ENCODE assay signal across 24 cellular contexts in the genomic region with DNA sequence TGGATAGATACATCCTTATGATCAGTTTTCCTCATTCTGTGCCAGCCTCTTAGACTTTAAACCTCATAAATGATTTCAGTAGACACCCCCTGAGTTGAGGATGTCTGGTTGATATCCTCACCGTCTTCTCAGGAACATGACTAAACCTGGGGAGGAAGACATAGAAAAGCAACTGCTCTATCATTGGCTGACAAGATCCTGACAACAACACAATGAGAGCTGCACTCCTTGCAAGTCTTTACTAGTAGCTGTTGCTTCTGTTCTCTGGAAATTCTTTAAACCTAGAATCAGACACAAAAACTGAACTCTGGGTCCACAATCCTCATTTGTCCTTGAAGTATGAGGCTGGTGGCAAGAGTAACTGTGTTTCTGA.
DNase-seq lines count a peak whose midpoint lies in the region; ATAC-seq, FAIRE-seq and TF ChIP-seq lines count a peak whose summit lies in the region.
"Had no signal": no experiment of that assay in that cellular context is flagged by ENCODE, and none has a peak within 500 bp of the region (broad histone marks: within the 10 kb centered on the region; RNA-seq: fewer than 3 reads in every experiment).

No MANE protein-coding gene starts in this region.

- no peak for FAIRE-seq in astrocyte (lab: Jason Lieb, UNC)
- FAIRE-seq: GM12891, HTR-8/SVneo had no signal

- CTCF ChIA-PET in activated CD4-positive, alpha-beta T cell treated with anti-CD3 and anti-CD28 coated beads, Interleukin-2, amount 10 ng/mL, durations not matched to agents 7 days and 5 days (lab: Charles Lee) = no interaction called here

- POLR2A ChIA-PET in activated CD4-positive, alpha-beta T cell treated with anti-CD3 and anti-CD28 coated beads, Interleukin-2, amount 10 ng/mL, durations not matched to agents 7 days and 5 days (lab: Charles Lee) = interaction anchor here (0.6 kb wide), 1 partner anchor 465 kb away, joined by 3 read pairs; no protein-coding TSS in a partner anchor

- H2AFZ ChIP-seq in astrocyte (ENCODE audit: low read depth, low read length) (no peak overlapping the region), neural progenitor cell (replicated peaks) (peak overlapping the region; percentile 31)

- no peaks in the 10 kb centered on the region for H3K27me3 ChIP-seq in RWPE2 (ENCODE audit: insufficient read depth, poor library complexity, severe bottlenecking)
- H3K27me3 ChIP-seq in astrocyte (ENCODE audit: insufficient read depth, low read length) = no peaks in the 10 kb centered on the region
- peaks cover 27% of the 10 kb centered on the region for H3K27me3 ChIP-seq in neural progenitor cell
- H3K27me3 ChIP-seq in right cardiac atrium (ENCODE audit: control insufficient read depth, insufficient read depth) = no peaks in the 10 kb centered on the region
- H3K27me3 ChIP-seq: adrenal gland; BLaER1 treated with 17β-estradiol and CSF1 and Interleukin-3, amounts not matched to agents 10 nM and 100 nM; esophagus squamous epithelium had no signal

- H3K4me2 ChIP-seq in astrocyte (ENCODE audit: low read length) (no peak overlapping the region), neural progenitor cell (no peak overlapping the region)

- H3K36me3 Mint-ChIP-seq in activated CD4-positive, alpha-beta T cell treated with anti-CD3 and anti-CD28 coated beads, Interleukin-2, amount 10 ng/mL, durations not matched to agents 7 days and 5 days (ENCODE audit: low read depth) = peaks cover 2% of the 10 kb centered on the region
- H3K36me3 Mint-ChIP-seq in astrocyte (ENCODE audit: low read depth, unreplicated experiment) = no peaks in the 10 kb centered on the region
- H3K36me3 Mint-ChIP-seq in neural progenitor cell = no peaks in the 10 kb centered on the region
- H3K36me3 Mint-ChIP-seq: mesothelial cell of epicardium had no signal

- ATAC-seq in RWPE2 (ENCODE audit: low read depth) = peak; percentile 51; the same call in 2 of the 3 replicates
- ATAC-seq in right cardiac atrium = no peak
- ATAC-seq: left cardiac atrium had no signal

- H3K36me3 ChIP-seq in RWPE2 (ENCODE audit: low read depth) (no peaks in the 10 kb centered on the region), astrocyte (ENCODE audit: insufficient read depth, low read length) (no peaks in the 10 kb centered on the region), neural progenitor cell (no peaks in the 10 kb centered on the region)
- H3K36me3 ChIP-seq: adrenal gland; BLaER1 treated with 17β-estradiol and CSF1 and Interleukin-3, amounts not matched to agents 10 nM and 100 nM; esophagus squamous epithelium had no signal

- H4K20me1 ChIP-seq in astrocyte (ENCODE audit: insufficient read depth, low read length) (no peaks in the 10 kb centered on the region), neural progenitor cell (ENCODE audit: low read depth) (no peaks in the 10 kb centered on the region)
- H4K20me1 ChIP-seq: BLaER1 treated with 17β-estradiol and CSF1 and Interleukin-3, amounts not matched to agents 10 nM and 100 nM had no signal

- peak overlapping the region; percentile 91 for H3K27ac Mint-ChIP-seq in activated CD4-positive, alpha-beta T cell treated with anti-CD3 and anti-CD28 coated beads, Interleukin-2, amount 10 ng/mL, durations not matched to agents 7 days and 5 days
- H3K27ac Mint-ChIP-seq in astrocyte (ENCODE audit: unreplicated experiment) (peak overlapping the region; percentile 34), neural progenitor cell (no peak overlapping the region)
- H3K27ac Mint-ChIP-seq: mesothelial cell of epicardium had no signal

- 78% methylated on average over 1 of the region's 1 CpG for WGBS in right cardiac atrium

- H3K9me3 ChIP-seq in RWPE2 (ENCODE audit: severe bottlenecking) (no peaks in the 10 kb centered on the region), astrocyte (ENCODE audit: insufficient read depth, low read depth, low read length) (no peaks in the 10 kb centered on the region), neural progenitor cell (ENCODE audit: low read depth) (no peaks in the 10 kb centered on the region), right cardiac atrium (ENCODE audit: control insufficient read depth, low read length) (no peaks in the 10 kb centered on the region)
- H3K9me3 ChIP-seq: adrenal gland; BLaER1 treated with 17β-estradiol and CSF1 and Interleukin-3, amounts not matched to agents 10 nM and 100 nM; esophagus squamous epithelium had no signal

- H3K4me3 ChIP-seq in RWPE2 (ENCODE audit: severe bottlenecking) (no peak overlapping the region), astrocyte (ENCODE audit: insufficient read depth, low read depth, low read length) (no peak overlapping the region), neural progenitor cell (no peak overlapping the region), right cardiac atrium (ENCODE audit: low read length) (no peak overlapping the region)
- H3K4me3 ChIP-seq: adrenal gland; BLaER1 treated with 17β-estradiol and CSF1 and Interleukin-3, amounts not matched to agents 10 nM and 100 nM; dorsolateral prefrontal cortex; esophagus squamous epithelium had no signal

- H3K4me3 Mint-ChIP-seq in activated CD4-positive, alpha-beta T cell treated with anti-CD3 and anti-CD28 coated beads, Interleukin-2, amount 10 ng/mL, durations not matched to agents 7 days and 5 days = peak overlapping the region; percentile 77
- H3K4me3 Mint-ChIP-seq in astrocyte (ENCODE audit: unreplicated experiment) = no peak overlapping the region
- H3K4me3 Mint-ChIP-seq in neural progenitor cell = no peak overlapping the region
- H3K4me3 Mint-ChIP-seq: mesothelial cell of epicardium had no signal

- H3K9me3 Mint-ChIP-seq in activated CD4-positive, alpha-beta T cell treated with anti-CD3 and anti-CD28 coated beads, Interleukin-2, amount 10 ng/mL, durations not matched to agents 7 days and 5 days = no peaks in the 10 kb centered on the region
- H3K9me3 Mint-ChIP-seq in astrocyte (ENCODE audit: unreplicated experiment) (no peaks in the 10 kb centered on the region), neural progenitor cell (no peaks in the 10 kb centered on the region)
- H3K9me3 Mint-ChIP-seq: mesothelial cell of epicardium had no signal

- H3K27ac ChIP-seq in RWPE2 (ENCODE audit: poor library complexity, severe bottlenecking) (peak overlapping the region; percentile 28), astrocyte (ENCODE audit: low read depth, low read length) (no peak overlapping the region), neural progenitor cell (no peak overlapping the region), right cardiac atrium (ENCODE audit: low read length) (no peak overlapping the region)
- H3K27ac ChIP-seq: adrenal gland; BLaER1 treated with 17β-estradiol and CSF1 and Interleukin-3, amounts not matched to agents 10 nM and 100 nM; dorsolateral prefrontal cortex; esophagus squamous epithelium; VCaP had no signal

- DNase-seq in activated CD4-positive, alpha-beta T cell treated with anti-CD3 and anti-CD28 coated beads, Interleukin-2, amount 10 ng/mL, durations not matched to agents 7 days and 5 days = no peak
- DNase-seq in activated CD4-positive, alpha-beta T cell treated with anti-CD3 and anti-CD28 coated beads, Interleukin-2, amount 50 U/mL, for 48 hours = no peak
- DNase-seq in RWPE2 (ENCODE audit: low spot score) (no peak), astrocyte (ENCODE audit: low read depth) (no peak), neural progenitor cell (ENCODE audit: low spot score) (no peak), COLO829 (ENCODE audit: low spot score) (no peak), right cardiac atrium (no peak)
- no peak for DNase-seq in stimulated activated CD8-positive, alpha-beta memory T cell treated with anti-CD3 and anti-CD28 coated beads, Interleukin-4, amount 100 ng/mL, for 48 hours
- DNase-seq: adrenal gland; DMS153; dorsolateral prefrontal cortex; esophagus squamous epithelium; H7; left cardiac atrium; NCI-H1105 treated with DMSO at 0.1 percent for 48 hours; NCI-H2107; NCI-H524; Right ventricle myocardium superior; stimulated activated CD4-positive, alpha-beta T cell treated with anti-CD3 and anti-CD28 coated beads, Interleukin-2, amount 100 ng/mL, for 24 hours had no signal

- peaks cover 20% of the 10 kb centered on the region for H3K4me1 ChIP-seq in RWPE2 (ENCODE audit: insufficient read depth, poor library complexity, severe bottlenecking)
- H3K4me1 ChIP-seq in astrocyte (ENCODE audit: insufficient read depth, low read length) = no peaks in the 10 kb centered on the region
- H3K4me1 ChIP-seq in neural progenitor cell = no peaks in the 10 kb centered on the region
- no peaks in the 10 kb centered on the region for H3K4me1 ChIP-seq in right cardiac atrium (ENCODE audit: control insufficient read depth, insufficient read depth, low read length)
- H3K4me1 ChIP-seq: adrenal gland, esophagus squamous epithelium had no signal

- H3K27me3 Mint-ChIP-seq in activated CD4-positive, alpha-beta T cell treated with anti-CD3 and anti-CD28 coated beads, Interleukin-2, amount 10 ng/mL, durations not matched to agents 7 days and 5 days = no peaks in the 10 kb centered on the region
- H3K27me3 Mint-ChIP-seq in astrocyte (ENCODE audit: low read depth, unreplicated experiment) = no peaks in the 10 kb centered on the region
- H3K27me3 Mint-ChIP-seq in neural progenitor cell (ENCODE audit: insufficient read depth, low read depth) = no peaks in the 10 kb centered on the region

- peaks cover 22% of the 10 kb centered on the region for H3K4me1 Mint-ChIP-seq in activated CD4-positive, alpha-beta T cell treated with anti-CD3 and anti-CD28 coated beads, Interleukin-2, amount 10 ng/mL, durations not matched to agents 7 days and 5 days
- H3K4me1 Mint-ChIP-seq in astrocyte (ENCODE audit: low read depth, unreplicated experiment) (peaks cover 11% of the 10 kb centered on the region), neural progenitor cell (no peaks in the 10 kb centered on the region)

- H3F3A ChIP-seq in neural progenitor cell (ENCODE audit: low read depth) = no peaks in the 10 kb centered on the region

- H3K9ac ChIP-seq in astrocyte (ENCODE audit: low read length) = no peak overlapping the region
- H3K9ac ChIP-seq in neural progenitor cell = no peak overlapping the region
- H3K9ac ChIP-seq: BLaER1 treated with 17β-estradiol and CSF1 and Interleukin-3, amounts not matched to agents 10 nM and 100 nM had no signal

- intact Hi-C loops in right cardiac atrium (cut with DNase I) = no loop called here

- no peak for TF ChIP-seq CTCF in RWPE2 (IDR thresholded peaks at IDR 0.05; ENCODE audit: poor library complexity, severe bottlenecking)
- TF ChIP-seq CTCF in astrocyte (IDR thresholded peaks at IDR 0.05; ENCODE audit: insufficient read depth, low read depth, low read length) = no peak
- no peak for TF ChIP-seq CTCF in neural progenitor cell (IDR thresholded peaks at IDR 0.05)

- H3K79me2 ChIP-seq in astrocyte (ENCODE audit: insufficient read depth, low read length) (no peaks in the 10 kb centered on the region), neural progenitor cell (ENCODE audit: low read depth) (no peaks in the 10 kb centered on the region)
